In genomic region chr3:66182228-66182627, GRCh38 we compare ENCODE assay signal across 22 cellular contexts. TPM values are rescaled to one million over a fixed set of nuclear protein-coding genes. Genes with fewer than 3 reads are reported as not detected.
DNase-seq lines count a peak whose midpoint lies in the region; ATAC-seq and TF ChIP-seq lines count a peak whose summit lies in the region.
"Had no signal": no experiment of that assay in that cellular context is flagged by ENCODE, and none has a peak within 500 bp of the region (broad histone marks: within the 10 kb centered on the region; RNA-seq: fewer than 3 reads in every experiment).

No MANE protein-coding gene starts in this region.

- DNase-seq in fibroblast of peridontal ligament (ENCODE audit: extremely low read depth): peak; percentile 37
- no peak for DNase-seq in cardiac muscle cell (ENCODE audit: low read depth in 1 of 2, low spot score in 1 of 2)
- no peak for DNase-seq in right cardiac atrium
- DNase-seq in stimulated activated effector memory CD8-positive, alpha-beta T cell treated with anti-CD3 and anti-CD28 coated beads, Interleukin-12 subunit alpha, Interleukin-12 subunit beta, amount 100 ng/mL, for 72 hours (ENCODE audit: low spot score in 2 of 2): no peak
- no peak for DNase-seq in NCI-H1436 treated with DMSO at 0.1 percent for 48 hours (lab: John Stamatoyannopoulos, UW)
- no peak for DNase-seq in naive thymus-derived CD4-positive, alpha-beta T cell
- DNase-seq: Caco-2; CD8-positive, alpha-beta T cell; GM23248; H7; Kasumi-1; NCI-H1092 treated with DMSO at 0.1 percent for 48 hours; NCI-H146; NCI-H2029 treated with DMSO at 0.1 percent for 48 hours; NCI-H2227 treated with DMSO at 0.1 percent for 48 hours; NCI-H526 treated with DMSO at 0.1 percent for 48 hours; PC-9; SHP77 had no signal

- no peaks in the 10 kb centered on the region for H3K27me3 Mint-ChIP-seq in naive thymus-derived CD4-positive, alpha-beta T cell

- no peaks in the 10 kb centered on the region for H3K4me1 Mint-ChIP-seq in stimulated activated effector memory CD8-positive, alpha-beta T cell treated with anti-CD3 and anti-CD28 coated beads, Interleukin-12 subunit alpha, Interleukin-12 subunit beta, amount 100 ng/mL, for 72 hours
- no peaks in the 10 kb centered on the region for H3K4me1 Mint-ChIP-seq in naive thymus-derived CD4-positive, alpha-beta T cell
- H3K4me1 Mint-ChIP-seq: B cell had no signal

- peak overlapping the region; percentile 97 for H3K27ac ChIP-seq in cardiac muscle cell
- H3K27ac ChIP-seq in right cardiac atrium (ENCODE audit: low read length): peak overlapping the region; percentile 96
- no peak overlapping the region for H3K27ac ChIP-seq in naive thymus-derived CD4-positive, alpha-beta T cell (ENCODE audit: low read depth, low read length)
- H3K27ac ChIP-seq: C4-2B, GM23248, PC-9 had no signal

- H3K4me3 ChIP-seq in cardiac muscle cell (no peak overlapping the region), right cardiac atrium (ENCODE audit: low read length) (no peak overlapping the region)
- no peak overlapping the region for H3K4me3 ChIP-seq in naive thymus-derived CD4-positive, alpha-beta T cell (ENCODE audit: low read length)
- H3K4me3 ChIP-seq: GM23248, K562, PC-9 had no signal

- H3K27ac Mint-ChIP-seq in stimulated activated effector memory CD8-positive, alpha-beta T cell treated with anti-CD3 and anti-CD28 coated beads, Interleukin-12 subunit alpha, Interleukin-12 subunit beta, amount 100 ng/mL, for 72 hours: no peak overlapping the region
- no peak overlapping the region for H3K27ac Mint-ChIP-seq in naive thymus-derived CD4-positive, alpha-beta T cell
- H3K27ac Mint-ChIP-seq: B cell; CD8-positive, alpha-beta T cell had no signal

- POLR2A ChIA-PET in naive thymus-derived CD4-positive, alpha-beta T cell (lab: Charles Lee): no interaction called here

- no peaks in the 10 kb centered on the region for H3K36me3 Mint-ChIP-seq in stimulated activated effector memory CD8-positive, alpha-beta T cell treated with anti-CD3 and anti-CD28 coated beads, Interleukin-12 subunit alpha, Interleukin-12 subunit beta, amount 100 ng/mL, for 72 hours
- no peaks in the 10 kb centered on the region for H3K36me3 Mint-ChIP-seq in naive thymus-derived CD4-positive, alpha-beta T cell
- H3K36me3 Mint-ChIP-seq: CD8-positive, alpha-beta T cell had no signal

- no peaks in the 10 kb centered on the region for H3K27me3 ChIP-seq in cardiac muscle cell
- no peaks in the 10 kb centered on the region for H3K27me3 ChIP-seq in right cardiac atrium (ENCODE audit: control insufficient read depth, insufficient read depth)
- H3K27me3 ChIP-seq in naive thymus-derived CD4-positive, alpha-beta T cell (ENCODE audit: control insufficient read depth in 2 of 2, insufficient read depth in 2 of 2, low read length in 2 of 2): no peaks in the 10 kb centered on the region

- H3K4me1 ChIP-seq in cardiac muscle cell (ENCODE audit: low read depth) (peaks cover 46% of the 10 kb centered on the region), right cardiac atrium (ENCODE audit: control insufficient read depth, insufficient read depth, low read length) (peaks cover 7% of the 10 kb centered on the region)
- H3K4me1 ChIP-seq in naive thymus-derived CD4-positive, alpha-beta T cell (ENCODE audit: control insufficient read depth in 2 of 2, insufficient read depth in 2 of 2, low read length in 2 of 2): no peaks in the 10 kb centered on the region
- H3K4me1 ChIP-seq: Caco-2 had no signal

- CTCF ChIA-PET in naive thymus-derived CD4-positive, alpha-beta T cell (lab: Charles Lee): no interaction called here

- no peak for TF ChIP-seq CTCF in cardiac muscle cell (IDR thresholded peaks at IDR 0.05; ENCODE audit: low read depth, low read length)

- WGBS in right cardiac atrium: 49% methylated on average over 5 of the region's 5 CpGs

- no peaks in the 10 kb centered on the region for H3K36me3 ChIP-seq in cardiac muscle cell
- H3K36me3 ChIP-seq in naive thymus-derived CD4-positive, alpha-beta T cell (ENCODE audit: control insufficient read depth in 2 of 3, insufficient read depth in 3 of 3, low read length in 3 of 3): no peaks in the 10 kb centered on the region

- no peaks in the 10 kb centered on the region for H3K9me3 ChIP-seq in cardiac muscle cell (ENCODE audit: low read depth)
- H3K9me3 ChIP-seq in right cardiac atrium (ENCODE audit: control insufficient read depth, low read length): no peaks in the 10 kb centered on the region
- no peaks in the 10 kb centered on the region for H3K9me3 ChIP-seq in naive thymus-derived CD4-positive, alpha-beta T cell (ENCODE audit: control insufficient read depth in 2 of 3, low read length in 3 of 3)
- H3K9me3 ChIP-seq: Caco-2 had no signal

- intact Hi-C loops in right cardiac atrium (cut with DNase I): no loop called here
- intact Hi-C loops in naive thymus-derived CD4-positive, alpha-beta T cell (cut with micrococcal nuclease): no loop called here

- ATAC-seq in right cardiac atrium (no peak), HG02938 (IDR thresholded peaks at IDR 0.05; ENCODE audit: unreplicated experiment) (no peak)
- no peak for ATAC-seq in stimulated activated effector memory CD8-positive, alpha-beta T cell treated with anti-CD3 and anti-CD28 coated beads, Interleukin-12 subunit alpha, Interleukin-12 subunit beta, amount 100 ng/mL, for 72 hours
- ATAC-seq in naive thymus-derived CD4-positive, alpha-beta T cell: no peak
- ATAC-seq: CD8-positive, alpha-beta T cell; K562 had no signal

- no peak overlapping the region for H3K4me3 Mint-ChIP-seq in stimulated activated effector memory CD8-positive, alpha-beta T cell treated with anti-CD3 and anti-CD28 coated beads, Interleukin-12 subunit alpha, Interleukin-12 subunit beta, amount 100 ng/mL, for 72 hours
- no peak overlapping the region for H3K4me3 Mint-ChIP-seq in naive thymus-derived CD4-positive, alpha-beta T cell
- H3K4me3 Mint-ChIP-seq: B cell; CD8-positive, alpha-beta T cell had no signal

- H3K9me3 Mint-ChIP-seq in stimulated activated effector memory CD8-positive, alpha-beta T cell treated with anti-CD3 and anti-CD28 coated beads, Interleukin-12 subunit alpha, Interleukin-12 subunit beta, amount 100 ng/mL, for 72 hours: no peaks in the 10 kb centered on the region
- H3K9me3 Mint-ChIP-seq in naive thymus-derived CD4-positive, alpha-beta T cell: peaks cover 0 to 8% (median 0%) of the 10 kb centered on the region in 11 donors
- H3K9me3 Mint-ChIP-seq: CD8-positive, alpha-beta T cell had no signal

RNA-seq across cellular contexts. Expression of gene SLC25A26, which starts 38.6 kb away (rescaled TPM):
- total RNA-seq in cardiac muscle cell (22.2 and 27.2 TPM in 2 replicates), right cardiac atrium (10 to 100 TPM; 23.9 to 39.4 (median 30.4) TPM)
- polyA plus RNA-seq in cardiac muscle cell (41.2 and 44.7 TPM in 2 replicates), right cardiac atrium (24.6 TPM)
- 10 to 100 TPM; 14.1 to 25.5 (median 17.9) TPM for total RNA-seq in naive thymus-derived CD4-positive, alpha-beta T cell
- 10 to 100 TPM; 44.8 to 51.3 TPM for polyA plus RNA-seq in naive thymus-derived CD4-positive, alpha-beta T cell
